Comparison of ENCODE assay signal across 1 cellular context in the genomic region with DNA sequence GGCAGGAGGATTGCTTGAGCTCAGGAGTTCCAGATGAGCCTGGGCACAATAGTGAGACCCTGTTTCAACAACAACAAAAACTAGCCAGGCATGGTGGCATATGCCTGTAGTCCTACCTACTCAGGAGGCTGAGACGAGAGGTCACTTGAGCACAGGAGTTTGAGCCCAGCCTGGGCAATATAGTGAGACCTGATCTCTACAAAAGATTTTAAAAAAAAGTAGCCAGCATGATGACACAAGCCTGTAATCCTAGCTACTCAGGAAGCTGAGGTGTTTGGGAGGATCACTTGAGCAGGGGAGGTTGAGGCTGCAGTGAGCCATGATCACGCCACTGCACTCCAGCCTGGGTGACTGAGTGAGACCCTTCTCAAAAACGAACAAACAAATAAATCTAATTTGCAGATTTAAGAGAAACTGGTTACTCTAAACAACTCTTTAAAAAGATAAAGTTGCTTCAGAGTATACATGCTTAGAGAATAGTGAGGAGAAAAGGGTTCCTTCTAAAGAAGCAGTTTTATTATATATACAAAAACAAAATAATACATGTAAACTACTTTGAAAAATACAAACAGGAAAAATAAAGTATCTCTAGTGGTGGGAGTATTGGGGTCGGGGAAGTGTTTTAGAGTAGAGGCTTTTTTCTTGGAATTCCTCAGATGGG.
TF ChIP-seq lines count a peak whose summit lies in the region.

No MANE protein-coding gene starts in this region.

TF ChIP-seq in K562, 482 proteins besides CTCF, POLR2A, EP300 and RAD21 (continued from another document and continues in another):
- TF ChIP-seq, protein P1, sequence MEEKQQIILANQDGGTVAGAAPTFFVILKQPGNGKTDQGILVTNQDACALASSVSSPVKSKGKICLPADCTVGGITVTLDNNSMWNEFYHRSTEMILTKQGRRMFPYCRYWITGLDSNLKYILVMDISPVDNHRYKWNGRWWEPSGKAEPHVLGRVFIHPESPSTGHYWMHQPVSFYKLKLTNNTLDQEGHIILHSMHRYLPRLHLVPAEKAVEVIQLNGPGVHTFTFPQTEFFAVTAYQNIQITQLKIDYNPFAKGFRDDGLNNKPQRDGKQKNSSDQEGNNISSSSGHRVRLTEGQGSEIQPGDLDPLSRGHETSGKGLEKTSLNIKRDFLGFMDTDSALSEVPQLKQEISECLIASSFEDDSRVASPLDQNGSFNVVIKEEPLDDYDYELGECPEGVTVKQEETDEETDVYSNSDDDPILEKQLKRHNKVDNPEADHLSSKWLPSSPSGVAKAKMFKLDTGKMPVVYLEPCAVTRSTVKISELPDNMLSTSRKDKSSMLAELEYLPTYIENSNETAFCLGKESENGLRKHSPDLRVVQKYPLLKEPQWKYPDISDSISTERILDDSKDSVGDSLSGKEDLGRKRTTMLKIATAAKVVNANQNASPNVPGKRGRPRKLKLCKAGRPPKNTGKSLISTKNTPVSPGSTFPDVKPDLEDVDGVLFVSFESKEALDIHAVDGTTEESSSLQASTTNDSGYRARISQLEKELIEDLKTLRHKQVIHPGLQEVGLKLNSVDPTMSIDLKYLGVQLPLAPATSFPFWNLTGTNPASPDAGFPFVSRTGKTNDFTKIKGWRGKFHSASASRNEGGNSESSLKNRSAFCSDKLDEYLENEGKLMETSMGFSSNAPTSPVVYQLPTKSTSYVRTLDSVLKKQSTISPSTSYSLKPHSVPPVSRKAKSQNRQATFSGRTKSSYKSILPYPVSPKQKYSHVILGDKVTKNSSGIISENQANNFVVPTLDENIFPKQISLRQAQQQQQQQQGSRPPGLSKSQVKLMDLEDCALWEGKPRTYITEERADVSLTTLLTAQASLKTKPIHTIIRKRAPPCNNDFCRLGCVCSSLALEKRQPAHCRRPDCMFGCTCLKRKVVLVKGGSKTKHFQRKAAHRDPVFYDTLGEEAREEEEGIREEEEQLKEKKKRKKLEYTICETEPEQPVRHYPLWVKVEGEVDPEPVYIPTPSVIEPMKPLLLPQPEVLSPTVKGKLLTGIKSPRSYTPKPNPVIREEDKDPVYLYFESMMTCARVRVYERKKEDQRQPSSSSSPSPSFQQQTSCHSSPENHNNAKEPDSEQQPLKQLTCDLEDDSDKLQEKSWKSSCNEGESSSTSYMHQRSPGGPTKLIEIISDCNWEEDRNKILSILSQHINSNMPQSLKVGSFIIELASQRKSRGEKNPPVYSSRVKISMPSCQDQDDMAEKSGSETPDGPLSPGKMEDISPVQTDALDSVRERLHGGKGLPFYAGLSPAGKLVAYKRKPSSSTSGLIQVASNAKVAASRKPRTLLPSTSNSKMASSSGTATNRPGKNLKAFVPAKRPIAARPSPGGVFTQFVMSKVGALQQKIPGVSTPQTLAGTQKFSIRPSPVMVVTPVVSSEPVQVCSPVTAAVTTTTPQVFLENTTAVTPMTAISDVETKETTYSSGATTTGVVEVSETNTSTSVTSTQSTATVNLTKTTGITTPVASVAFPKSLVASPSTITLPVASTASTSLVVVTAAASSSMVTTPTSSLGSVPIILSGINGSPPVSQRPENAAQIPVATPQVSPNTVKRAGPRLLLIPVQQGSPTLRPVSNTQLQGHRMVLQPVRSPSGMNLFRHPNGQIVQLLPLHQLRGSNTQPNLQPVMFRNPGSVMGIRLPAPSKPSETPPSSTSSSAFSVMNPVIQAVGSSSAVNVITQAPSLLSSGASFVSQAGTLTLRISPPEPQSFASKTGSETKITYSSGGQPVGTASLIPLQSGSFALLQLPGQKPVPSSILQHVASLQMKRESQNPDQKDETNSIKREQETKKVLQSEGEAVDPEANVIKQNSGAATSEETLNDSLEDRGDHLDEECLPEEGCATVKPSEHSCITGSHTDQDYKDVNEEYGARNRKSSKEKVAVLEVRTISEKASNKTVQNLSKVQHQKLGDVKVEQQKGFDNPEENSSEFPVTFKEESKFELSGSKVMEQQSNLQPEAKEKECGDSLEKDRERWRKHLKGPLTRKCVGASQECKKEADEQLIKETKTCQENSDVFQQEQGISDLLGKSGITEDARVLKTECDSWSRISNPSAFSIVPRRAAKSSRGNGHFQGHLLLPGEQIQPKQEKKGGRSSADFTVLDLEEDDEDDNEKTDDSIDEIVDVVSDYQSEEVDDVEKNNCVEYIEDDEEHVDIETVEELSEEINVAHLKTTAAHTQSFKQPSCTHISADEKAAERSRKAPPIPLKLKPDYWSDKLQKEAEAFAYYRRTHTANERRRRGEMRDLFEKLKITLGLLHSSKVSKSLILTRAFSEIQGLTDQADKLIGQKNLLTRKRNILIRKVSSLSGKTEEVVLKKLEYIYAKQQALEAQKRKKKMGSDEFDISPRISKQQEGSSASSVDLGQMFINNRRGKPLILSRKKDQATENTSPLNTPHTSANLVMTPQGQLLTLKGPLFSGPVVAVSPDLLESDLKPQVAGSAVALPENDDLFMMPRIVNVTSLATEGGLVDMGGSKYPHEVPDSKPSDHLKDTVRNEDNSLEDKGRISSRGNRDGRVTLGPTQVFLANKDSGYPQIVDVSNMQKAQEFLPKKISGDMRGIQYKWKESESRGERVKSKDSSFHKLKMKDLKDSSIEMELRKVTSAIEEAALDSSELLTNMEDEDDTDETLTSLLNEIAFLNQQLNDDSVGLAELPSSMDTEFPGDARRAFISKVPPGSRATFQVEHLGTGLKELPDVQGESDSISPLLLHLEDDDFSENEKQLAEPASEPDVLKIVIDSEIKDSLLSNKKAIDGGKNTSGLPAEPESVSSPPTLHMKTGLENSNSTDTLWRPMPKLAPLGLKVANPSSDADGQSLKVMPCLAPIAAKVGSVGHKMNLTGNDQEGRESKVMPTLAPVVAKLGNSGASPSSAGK (IDR thresholded peaks at IDR 0.05) = no peak; the same call in 1 of the 2 replicates
- TF ChIP-seq ZFPM2 (CRISPR knock-in tag; IDR thresholded peaks at IDR 0.05) (no peak), MCM7 (IDR thresholded peaks at IDR 0.05) (no peak), ARID4B (CRISPR knock-in tag; IDR thresholded peaks at IDR 0.05) (no peak), TAF9B (IDR thresholded peaks at IDR 0.05; ENCODE audit: partially characterized antibody) (no peak), NFATC3 (IDR thresholded peaks at IDR 0.05) (no peak), CLOCK (CRISPR knock-in tag; IDR thresholded peaks at IDR 0.05; ENCODE audit: borderline replicate concordance) (no peak), ZBTB1 (CRISPR knock-in tag; IDR thresholded peaks at IDR 0.05; ENCODE audit: borderline replicate concordance, low read depth) (no peak), RNF2 (IDR thresholded peaks at IDR 0.05) (0 out of 2 replicates have a peak, but pooled peaks have one; percentile 31), ZNF75A (CRISPR knock-in tag; IDR thresholded peaks at IDR 0.05) (no peak), NFRKB (IDR thresholded peaks at IDR 0.05; ENCODE audit: low read depth) (0 out of 2 replicates have a peak, but pooled peaks have one; percentile 78), NKRF (IDR thresholded peaks at IDR 0.05; ENCODE audit: borderline replicate concordance) (no peak), CREBBP (IDR thresholded peaks at IDR 0.05; ENCODE audit: low read depth, low read length) (no peak)
- TF ChIP-seq, protein P2, sequence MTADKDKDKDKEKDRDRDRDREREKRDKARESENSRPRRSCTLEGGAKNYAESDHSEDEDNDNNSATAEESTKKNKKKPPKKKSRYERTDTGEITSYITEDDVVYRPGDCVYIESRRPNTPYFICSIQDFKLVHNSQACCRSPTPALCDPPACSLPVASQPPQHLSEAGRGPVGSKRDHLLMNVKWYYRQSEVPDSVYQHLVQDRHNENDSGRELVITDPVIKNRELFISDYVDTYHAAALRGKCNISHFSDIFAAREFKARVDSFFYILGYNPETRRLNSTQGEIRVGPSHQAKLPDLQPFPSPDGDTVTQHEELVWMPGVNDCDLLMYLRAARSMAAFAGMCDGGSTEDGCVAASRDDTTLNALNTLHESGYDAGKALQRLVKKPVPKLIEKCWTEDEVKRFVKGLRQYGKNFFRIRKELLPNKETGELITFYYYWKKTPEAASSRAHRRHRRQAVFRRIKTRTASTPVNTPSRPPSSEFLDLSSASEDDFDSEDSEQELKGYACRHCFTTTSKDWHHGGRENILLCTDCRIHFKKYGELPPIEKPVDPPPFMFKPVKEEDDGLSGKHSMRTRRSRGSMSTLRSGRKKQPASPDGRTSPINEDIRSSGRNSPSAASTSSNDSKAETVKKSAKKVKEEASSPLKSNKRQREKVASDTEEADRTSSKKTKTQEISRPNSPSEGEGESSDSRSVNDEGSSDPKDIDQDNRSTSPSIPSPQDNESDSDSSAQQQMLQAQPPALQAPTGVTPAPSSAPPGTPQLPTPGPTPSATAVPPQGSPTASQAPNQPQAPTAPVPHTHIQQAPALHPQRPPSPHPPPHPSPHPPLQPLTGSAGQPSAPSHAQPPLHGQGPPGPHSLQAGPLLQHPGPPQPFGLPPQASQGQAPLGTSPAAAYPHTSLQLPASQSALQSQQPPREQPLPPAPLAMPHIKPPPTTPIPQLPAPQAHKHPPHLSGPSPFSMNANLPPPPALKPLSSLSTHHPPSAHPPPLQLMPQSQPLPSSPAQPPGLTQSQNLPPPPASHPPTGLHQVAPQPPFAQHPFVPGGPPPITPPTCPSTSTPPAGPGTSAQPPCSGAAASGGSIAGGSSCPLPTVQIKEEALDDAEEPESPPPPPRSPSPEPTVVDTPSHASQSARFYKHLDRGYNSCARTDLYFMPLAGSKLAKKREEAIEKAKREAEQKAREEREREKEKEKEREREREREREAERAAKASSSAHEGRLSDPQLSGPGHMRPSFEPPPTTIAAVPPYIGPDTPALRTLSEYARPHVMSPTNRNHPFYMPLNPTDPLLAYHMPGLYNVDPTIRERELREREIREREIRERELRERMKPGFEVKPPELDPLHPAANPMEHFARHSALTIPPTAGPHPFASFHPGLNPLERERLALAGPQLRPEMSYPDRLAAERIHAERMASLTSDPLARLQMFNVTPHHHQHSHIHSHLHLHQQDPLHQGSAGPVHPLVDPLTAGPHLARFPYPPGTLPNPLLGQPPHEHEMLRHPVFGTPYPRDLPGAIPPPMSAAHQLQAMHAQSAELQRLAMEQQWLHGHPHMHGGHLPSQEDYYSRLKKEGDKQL (CRISPR knock-in tag; IDR thresholded peaks at IDR 0.05; ENCODE audit: borderline replicate concordance) = no peak
- TF ChIP-seq, protein P3, sequence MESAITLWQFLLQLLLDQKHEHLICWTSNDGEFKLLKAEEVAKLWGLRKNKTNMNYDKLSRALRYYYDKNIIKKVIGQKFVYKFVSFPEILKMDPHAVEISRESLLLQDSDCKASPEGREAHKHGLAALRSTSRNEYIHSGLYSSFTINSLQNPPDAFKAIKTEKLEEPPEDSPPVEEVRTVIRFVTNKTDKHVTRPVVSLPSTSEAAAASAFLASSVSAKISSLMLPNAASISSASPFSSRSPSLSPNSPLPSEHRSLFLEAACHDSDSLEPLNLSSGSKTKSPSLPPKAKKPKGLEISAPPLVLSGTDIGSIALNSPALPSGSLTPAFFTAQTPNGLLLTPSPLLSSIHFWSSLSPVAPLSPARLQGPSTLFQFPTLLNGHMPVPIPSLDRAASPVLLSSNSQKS (CRISPR knock-in tag; IDR thresholded peaks at IDR 0.05) = no peak
